In the genomic region with DNA sequence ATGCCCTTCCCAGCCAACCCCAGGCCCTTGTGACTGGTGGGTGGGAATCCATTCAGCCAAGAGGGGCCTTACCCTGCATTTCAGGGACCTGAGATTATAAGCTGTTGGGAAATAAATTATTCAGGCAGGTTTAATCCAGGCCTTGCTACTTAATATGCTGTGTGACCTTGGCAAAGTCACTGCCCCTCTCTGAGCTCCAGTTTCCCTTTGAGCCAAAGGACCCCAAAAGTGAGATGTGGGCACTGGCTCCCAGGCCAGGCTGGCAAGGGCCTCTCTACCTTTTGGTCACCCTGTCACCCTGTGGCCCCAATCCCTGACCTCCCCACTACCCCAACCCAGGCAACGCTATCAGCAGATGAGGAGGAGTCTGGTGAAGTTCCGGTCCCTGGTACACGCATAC, we compare ENCODE assay signal across 20 cellular contexts.
"Had no signal": no experiment of that assay in that cellular context is flagged by ENCODE, and none has a peak within 500 bp of the region (broad histone marks: within the 10 kb centered on the region; RNA-seq: fewer than 3 reads in every experiment).

No MANE protein-coding gene starts in this region.

- H3K4me3 ChIP-seq: coronary artery, dorsolateral prefrontal cortex, esophagus muscularis mucosa, gastroesophageal sphincter, heart right ventricle, left lung, lower lobe of right lung, mucosa of descending colon had no signal

- DNase-seq: dorsolateral prefrontal cortex; effector CD4-positive, alpha-beta T cell; effector memory CD4-positive, alpha-beta T cell; foreskin keratinocyte; heart right ventricle; hippocampal formation; left cardiac atrium; left lung; left ventricle myocardium superior; lower lobe of right lung; mucosa of descending colon; naive B cell had no signal

- ATAC-seq: gastroesophageal sphincter, heart right ventricle, left cardiac atrium, left ventricle myocardium superior had no signal

- H3K36me3 ChIP-seq: esophagus muscularis mucosa, gastroesophageal sphincter, heart right ventricle, left lung, lower lobe of right lung had no signal

- H3K27ac Mint-ChIP-seq: mesothelial cell of epicardium, naive B cell had no signal

- H3K4me1 ChIP-seq: foreskin keratinocyte, left lung, lower lobe of right lung had no signal

- H3K9me3 ChIP-seq: esophagus muscularis mucosa, gastroesophageal sphincter, heart right ventricle, left lung, lower lobe of right lung, mucosa of descending colon had no signal

- FAIRE-seq: colon, frontal cortex, islet of Langerhans, keratinocyte had no signal

- H3K9me3 Mint-ChIP-seq: mesothelial cell of epicardium, naive B cell had no signal

- H3K4me3 Mint-ChIP-seq: mesothelial cell of epicardium, naive B cell had no signal

- H3K27ac ChIP-seq: coronary artery, dorsolateral prefrontal cortex, esophagus muscularis mucosa, foreskin keratinocyte, gastroesophageal sphincter, heart right ventricle, left lung, lower lobe of right lung had no signal

- H3K27me3 ChIP-seq: dorsolateral prefrontal cortex, heart right ventricle had no signal

- H3K36me3 Mint-ChIP-seq: mesothelial cell of epicardium, naive B cell had no signal
